ENCODE assay signal across 16 cellular contexts in genomic region chr6:14440891-14441358, GRCh38.
DNase-seq lines count a peak whose midpoint lies in the region; ATAC-seq and TF ChIP-seq lines count a peak whose summit lies in the region.
"Had no signal": no experiment of that assay in that cellular context is flagged by ENCODE, and none has a peak within 500 bp of the region (broad histone marks: within the 10 kb centered on the region; RNA-seq: fewer than 3 reads in every experiment).

No MANE protein-coding gene starts in this region.

- H3K9me3 ChIP-seq in KOPT-K1 (ENCODE audit: insufficient read depth, low read length, poor library complexity, severe bottlenecking) (no peaks in the 10 kb centered on the region), esophagus squamous epithelium (no peaks in the 10 kb centered on the region), lower lobe of right lung (no peaks in the 10 kb centered on the region), stomach smooth muscle (ENCODE audit: control insufficient read depth in 2 of 2, low read length in 2 of 2) (no peaks in the 10 kb centered on the region)
- H3K9me3 ChIP-seq: SJCRH30 had no signal

- H3K4me1 ChIP-seq in esophagus squamous epithelium, result peaks cover 0 to 20% (median 9%) of the 10 kb centered on the region in 3 donors
- H3K4me1 ChIP-seq in lower lobe of right lung, result no peaks in the 10 kb centered on the region
- H3K4me1 ChIP-seq in stomach smooth muscle (ENCODE audit: control insufficient read depth, insufficient read depth, low read length), result peaks cover 26% of the 10 kb centered on the region
- H3K4me1 ChIP-seq: SJCRH30 had no signal

- 58 to 72% methylated on average over 8 of the region's 8 CpGs for WGBS in esophagus squamous epithelium, 2 donors

- ATAC-seq in lower lobe of right lung, result peak in 1 of 2 donors; percentile 15
- ATAC-seq in GM18870 (IDR thresholded peaks at IDR 0.05; ENCODE audit: unreplicated experiment), result no peak
- ATAC-seq in HG03521 (IDR thresholded peaks at IDR 0.05; ENCODE audit: unreplicated experiment), result no peak
- ATAC-seq in GM21515 (IDR thresholded peaks at IDR 0.05; ENCODE audit: unreplicated experiment), result no peak
- ATAC-seq: left lobe of liver; naive thymus-derived CD8-positive, alpha-beta T cell; stimulated activated naive CD8-positive, alpha-beta T cell treated with anti-CD3 and anti-CD28 coated beads, Interleukin-15, amount 100 ng/mL, for 72 hours; T-helper 17 cell had no signal

- DNase-seq in esophagus squamous epithelium (lab: John Stamatoyannopoulos, UW) (no peak), lower lobe of right lung (no peak), DMS114 treated with DMSO at 0.1 percent for 48 hours (lab: John Stamatoyannopoulos, UW; ENCODE audit: unreplicated experiment) (no peak)
- DNase-seq: effector CD4-positive, alpha-beta T cell; naive thymus-derived CD8-positive, alpha-beta T cell; OCI-M1; SJCRH30; stimulated activated CD4-positive, alpha-beta T cell treated with anti-CD3 and anti-CD28 coated beads, Interleukin-15, amount 100 ng/mL, for 24 hours; stimulated activated naive CD8-positive, alpha-beta T cell treated with anti-CD3 and anti-CD28 coated beads, Interleukin-15, amount 100 ng/mL, for 72 hours; T-helper 17 cell had no signal

- intact Hi-C loops in esophagus squamous epithelium (cut with DNase I), result no loop called here
- intact Hi-C loops in lower lobe of right lung (cut with DNase I), result no loop called here

- H3K27me3 ChIP-seq in esophagus squamous epithelium (no peaks in the 10 kb centered on the region), lower lobe of right lung (ENCODE audit: low read depth) (no peaks in the 10 kb centered on the region), stomach smooth muscle (ENCODE audit: control insufficient read depth in 1 of 2, insufficient read depth in 2 of 2, low read length in 2 of 2) (no peaks in the 10 kb centered on the region)
- H3K27me3 ChIP-seq: SJCRH30 had no signal

- no peak overlapping the region for H3K9ac ChIP-seq in stomach smooth muscle (ENCODE audit: low read length in 2 of 2)

- TF ChIP-seq CTCF in esophagus squamous epithelium (IDR thresholded peaks at IDR 0.05) (no peak), lower lobe of right lung (IDR thresholded peaks at IDR 0.05) (no peak)

- TF ChIP-seq POLR2A in esophagus squamous epithelium (IDR thresholded peaks at IDR 0.05), result no peak

- H3K27ac ChIP-seq in KOPT-K1 (ENCODE audit: low read depth, low read length, poor library complexity, severe bottlenecking) (peak overlapping the region; percentile 73), esophagus squamous epithelium (peak overlapping the region in 3 of 4 donors; percentile 56 to 80 (median 79)), lower lobe of right lung (peak overlapping the region; percentile 16), stomach smooth muscle (ENCODE audit: low read length) (peak overlapping the region; percentile 46)
- H3K27ac ChIP-seq: SJCRH30 had no signal

- peak overlapping the region in 1 of 4 donors; percentile 36 for H3K4me3 ChIP-seq in esophagus squamous epithelium
- H3K4me3 ChIP-seq in lower lobe of right lung, result no peak overlapping the region
- H3K4me3 ChIP-seq in stomach smooth muscle (ENCODE audit: low read length in 2 of 2), result peak overlapping the region; percentile 38 to 58
- H3K4me3 ChIP-seq: SJCRH30 had no signal

- H3K36me3 ChIP-seq in KOPT-K1 (ENCODE audit: insufficient read depth, low read length) (no peaks in the 10 kb centered on the region), esophagus squamous epithelium (no peaks in the 10 kb centered on the region), lower lobe of right lung (no peaks in the 10 kb centered on the region), stomach smooth muscle (ENCODE audit: control insufficient read depth in 2 of 2, insufficient read depth in 2 of 2, low read length in 2 of 2) (no peaks in the 10 kb centered on the region)
- H3K36me3 ChIP-seq: SJCRH30 had no signal

Comparison
In these comparisons a context has a peak if more than half of its experiments do, and no peak if none do; other contexts are left out.
1. H3K27ac ChIP-seq: peak in every context shown above with its lines; median percentile 79 in esophagus squamous epithelium; 73 in KOPT-K1; 46 in stomach smooth muscle; 16 in lower lobe of right lung.